In genomic region chrX:55489315-55490009, GRCh38 we compare ENCODE assay signal across 8 cellular contexts. TPM values are rescaled to one million over a fixed set of nuclear protein-coding genes. Genes with fewer than 3 reads are reported as not detected.
A peak's percentile ranks its signal among the peaks of the same experiment; 100 is the strongest.
DNase-seq lines count a peak whose midpoint lies in the region; ATAC-seq and TF ChIP-seq lines count a peak whose summit lies in the region.

USP51 (minus strand) TSS chrX:55489848; CDS start chrX:55488939, 909 bp downstream.

- peak within 1 kb of the TSS; percentile 51 for H3K4me3 ChIP-seq in RWPE2 (ENCODE audit: severe bottlenecking)
- H3K4me3 ChIP-seq in breast epithelium, result peak within 1 kb of the TSS; percentile 63 to 77 (median 66)
- peak within 1 kb of the TSS; percentile 94 for H3K4me3 ChIP-seq in iPS-20b (ENCODE audit: low read length)
- H3K4me3 ChIP-seq in skeletal muscle satellite cell (ENCODE audit: low read length), result peak within 1 kb of the TSS; percentile 91

- ATAC-seq in GM18858 (IDR thresholded peaks at IDR 0.05; ENCODE audit: unreplicated experiment), result peak; percentile 51
- ATAC-seq in HG03066 (IDR thresholded peaks at IDR 0.05; ENCODE audit: low read depth, unreplicated experiment), result peak; percentile 51
- ATAC-seq in RWPE2 (ENCODE audit: low read depth), result peak; percentile 42

- no peak for TF ChIP-seq POLR2A in breast epithelium (IDR thresholded peaks at IDR 0.05)

- TF ChIP-seq CTCF in RWPE2 (IDR thresholded peaks at IDR 0.05; ENCODE audit: poor library complexity, severe bottlenecking) (peak; percentile 10), breast epithelium (IDR thresholded peaks at IDR 0.05) (no peak)

- H3K9ac ChIP-seq in iPS-20b (ENCODE audit: low read depth, low read length) (peak within 1 kb of the TSS; percentile 88), skeletal muscle satellite cell (ENCODE audit: low read depth, low read length) (peak within 1 kb of the TSS; percentile 81)

- H3K4me1 ChIP-seq in RWPE2 (ENCODE audit: insufficient read depth, poor library complexity, severe bottlenecking), result no peaks in the 10 kb centered on the region
- no peaks in the 10 kb centered on the region for H3K4me1 ChIP-seq in breast epithelium
- H3K4me1 ChIP-seq in iPS-20b (ENCODE audit: insufficient read depth, low read length), result peaks cover 7% of the 10 kb centered on the region; the same call in 1 of the 2 replicates
- H3K4me1 ChIP-seq in skeletal muscle satellite cell (ENCODE audit: control insufficient read depth, insufficient read depth, low read length), result peaks cover 3% of the 10 kb centered on the region

- H3K27me3 ChIP-seq in RWPE2 (ENCODE audit: insufficient read depth, poor library complexity, severe bottlenecking) (no peaks in the 10 kb centered on the region), breast epithelium (peaks cover 3 to 30% of the 10 kb centered on the region in 2 donors), iPS-20b (ENCODE audit: insufficient read depth, low read length) (no peaks in the 10 kb centered on the region), skeletal muscle satellite cell (ENCODE audit: control insufficient read depth, insufficient read depth, low read length) (no peaks in the 10 kb centered on the region)

- DNase-seq in Ammon's horn (ENCODE audit: low spot score) (peak; percentile 40), RWPE2 (ENCODE audit: low spot score) (no peak), breast epithelium (ENCODE audit: low spot score in 2 of 2) (peak in 1 of 2 donors; percentile 42), NCI-H1436 (lab: John Stamatoyannopoulos, UW) (no peak)

- H3K36me3 ChIP-seq in RWPE2 (ENCODE audit: low read depth) (no peaks in the 10 kb centered on the region), breast epithelium (peaks cover 3% of the 10 kb centered on the region), iPS-20b (ENCODE audit: insufficient read depth, low read depth, low read length) (peaks cover 17% of the 10 kb centered on the region), skeletal muscle satellite cell (ENCODE audit: insufficient read depth, low read length) (no peaks in the 10 kb centered on the region)

- no peaks in the 10 kb centered on the region for H3K9me3 ChIP-seq in RWPE2 (ENCODE audit: severe bottlenecking)
- H3K9me3 ChIP-seq in breast epithelium, result no peaks in the 10 kb centered on the region
- no peaks in the 10 kb centered on the region for H3K9me3 ChIP-seq in iPS-20b (ENCODE audit: insufficient read depth, low read depth, low read length)
- H3K9me3 ChIP-seq in skeletal muscle satellite cell (replicated peaks; ENCODE audit: low read length), result no peaks in the 10 kb centered on the region

- H3K27ac ChIP-seq in RWPE2 (ENCODE audit: poor library complexity, severe bottlenecking) (peak within 1 kb of the TSS; percentile 40), breast epithelium (peak within 1 kb of the TSS; percentile 93 to 97), iPS-20b (ENCODE audit: low read length) (peak within 1 kb of the TSS; percentile 36)

- intact Hi-C loops in breast epithelium (cut with DNase I; ENCODE audit: low total_unique reads), result no loop called here

- H3K4me2 ChIP-seq in skeletal muscle satellite cell (ENCODE audit: low read length), result peak within 1 kb of the TSS; percentile 96

RNA-seq across cellular contexts. Expression of gene USP51, which starts in this region (rescaled TPM):
- 1 to 10 TPM in 2 of 3 donors, under 1 TPM in 1; 0.66 to 4.0 (median 1.9) TPM for total RNA-seq in breast epithelium
- 0.76 and 1.1 TPM in 2 replicates for total RNA-seq in skeletal muscle satellite cell (2012; rRNA removed)

Comparison
In these comparisons a context has a peak if more than half of its experiments do, and no peak if none do; other contexts are left out.
1. H3K27ac ChIP-seq: peak in every context shown above with its lines; median percentile 95 in breast epithelium; 40 in RWPE2; 36 in iPS-20b.